In genomic region chr20:34578040-34578439, GRCh38 we compare ENCODE assay signal across 15 cellular contexts. TPM values are rescaled to one million over a fixed set of nuclear protein-coding genes. Genes with fewer than 3 reads are reported as not detected.
DNase-seq lines count a peak whose midpoint lies in the region; ATAC-seq lines count a peak whose summit lies in the region.
"Had no signal": no experiment of that assay in that cellular context is flagged by ENCODE, and none has a peak within 500 bp of the region (broad histone marks: within the 10 kb centered on the region; RNA-seq: fewer than 3 reads in every experiment).

No MANE protein-coding gene starts in this region.

- peaks cover 21% of the 10 kb centered on the region for H3K4me1 Mint-ChIP-seq in activated T-helper 17 cell treated with anti-CD3 and anti-CD28 coated beads, Interleukin-2, amount 50 U/mL, for 72 hours

- no peak overlapping the region for H3K4me3 ChIP-seq in subcutaneous abdominal adipose tissue (ENCODE audit: low read depth in 1 of 5, low read length in 5 of 5)
- H3K4me3 ChIP-seq: upper lobe of left lung had no signal

- no peaks in the 10 kb centered on the region for H3K27me3 ChIP-seq in subcutaneous abdominal adipose tissue (ENCODE audit: control insufficient read depth in 5 of 5, insufficient read depth in 4 of 5, low read length in 5 of 5)
- H3K27me3 ChIP-seq: upper lobe of left lung had no signal

- H3K27me3 Mint-ChIP-seq in activated T-helper 17 cell treated with anti-CD3 and anti-CD28 coated beads, Interleukin-2, amount 50 U/mL, for 72 hours = no peaks in the 10 kb centered on the region

- peak; percentile 7 to 68 for DNase-seq in NOMO-1 (lab: John Stamatoyannopoulos, UW; ENCODE audit: unreplicated experiment in 2 of 2)
- no peak for DNase-seq in NOMO-1 treated with dmso at 0.1 percent for 144 hours (lab: John Stamatoyannopoulos, UW; ENCODE audit: unreplicated experiment)
- no peak for DNase-seq in left ventricle myocardium superior
- DNase-seq in AML-193 (lab: John Stamatoyannopoulos, UW) = no peak
- DNase-seq in stimulated activated CD4-positive, alpha-beta T cell treated with anti-CD3 and anti-CD28 coated beads, Interleukin-4, amount 100 ng/mL, for 24 hours = no peak
- DNase-seq: 8988T; activated T-cell treated with anti-CD3 and anti-CD28 coated beads, Interleukin-2, amount 50 U/mL, for 72 hours; DND-41; NCI-H1092 treated with DMSO at 0.1 percent for 48 hours; upper lobe of left lung had no signal

- no peaks in the 10 kb centered on the region for H3K9me3 ChIP-seq in subcutaneous abdominal adipose tissue (ENCODE audit: control insufficient read depth in 5 of 5, low read length in 5 of 5)
- H3K9me3 ChIP-seq: upper lobe of left lung had no signal

- H3K36me3 ChIP-seq in subcutaneous abdominal adipose tissue (ENCODE audit: control insufficient read depth in 5 of 5, insufficient read depth in 5 of 5, low read length in 5 of 5) = peaks cover 0 to 22% (median 15%) of the 10 kb centered on the region in 5 donors

- peak overlapping the region; percentile 71 for H3K27ac Mint-ChIP-seq in activated T-helper 17 cell treated with anti-CD3 and anti-CD28 coated beads, Interleukin-2, amount 50 U/mL, for 72 hours
- H3K27ac Mint-ChIP-seq: activated T-cell treated with anti-CD3 and anti-CD28 coated beads, Interleukin-2, amount 50 U/mL, for 72 hours had no signal

- peak overlapping the region; percentile 70 for H3K27ac ChIP-seq in subcutaneous abdominal adipose tissue (ENCODE audit: low read depth, low read length)

- H3K36me3 Mint-ChIP-seq in activated T-helper 17 cell treated with anti-CD3 and anti-CD28 coated beads, Interleukin-2, amount 50 U/mL, for 72 hours (ENCODE audit: low read depth) = peaks cover 30% of the 10 kb centered on the region

- no peak overlapping the region for H3K4me3 Mint-ChIP-seq in activated T-helper 17 cell treated with anti-CD3 and anti-CD28 coated beads, Interleukin-2, amount 50 U/mL, for 72 hours
- H3K4me3 Mint-ChIP-seq: activated T-cell treated with anti-CD3 and anti-CD28 coated beads, Interleukin-2, amount 50 U/mL, for 72 hours had no signal

- no peaks in the 10 kb centered on the region for H3K9me3 Mint-ChIP-seq in activated T-helper 17 cell treated with anti-CD3 and anti-CD28 coated beads, Interleukin-2, amount 50 U/mL, for 72 hours
- H3K9me3 Mint-ChIP-seq: activated T-cell treated with anti-CD3 and anti-CD28 coated beads, Interleukin-2, amount 50 U/mL, for 72 hours had no signal

- intact Hi-C loops in left ventricle myocardium superior (cut with micrococcal nuclease) = no loop called here

- H3K9ac ChIP-seq in subcutaneous abdominal adipose tissue (ENCODE audit: low read length in 5 of 5) = no peak overlapping the region

- H3K4me1 ChIP-seq in subcutaneous abdominal adipose tissue (ENCODE audit: control insufficient read depth in 5 of 5, insufficient read depth in 5 of 5, low read length in 5 of 5) = peaks cover 9 to 30% (median 29%) of the 10 kb centered on the region in 5 donors

- ATAC-seq in activated T-helper 17 cell treated with anti-CD3 and anti-CD28 coated beads, Interleukin-2, amount 50 U/mL, for 72 hours (replicated peaks) = no peak
- ATAC-seq in left ventricle myocardium superior (peak; percentile 10), HG03442 (IDR thresholded peaks at IDR 0.05; ENCODE audit: unreplicated experiment) (no peak)
- ATAC-seq: activated T-cell treated with anti-CD3 and anti-CD28 coated beads, Interleukin-2, amount 50 U/mL, for 72 hours; HepG2; Panc1 had no signal

RNA-seq across cellular contexts. Expression of gene MAP1LC3A, which starts 19.5 kb away (rescaled TPM):
- 1 to 10 TPM; 4.5 to 4.6 TPM for total RNA-seq in activated T-helper 17 cell treated with anti-CD3 and anti-CD28 coated beads, Interleukin-2, amount 50 U/mL, for 72 hours
- total RNA-seq in left ventricle myocardium superior = 137 TPM
- total RNA-seq: HepG2 had no signal

Comparison
In these comparisons a context has a peak if more than half of its experiments do, and no peak if none do; other contexts are left out.
1. DNase-seq: peak in NOMO-1 (2 of 2); none in NOMO-1 treated with dmso at 0.1 percent for 144 hours (single experiment), left ventricle myocardium superior (single experiment), AML-193 (0 of 2) and stimulated activated CD4-positive, alpha-beta T cell treated with anti-CD3 and anti-CD28 coated beads, Interleukin-4, amount 100 ng/mL, for 24 hours (single experiment).
2. RNA of gene MAP1LC3A, which starts 19.5 kb away (total RNA-seq): 137 TPM in left ventricle myocardium superior (single experiment); 4.5 to 4.6 TPM in activated T-helper 17 cell treated with anti-CD3 and anti-CD28 coated beads, Interleukin-2, amount 50 U/mL, for 72 hours; every median in the first group is over 10 times any median in the second.